23 cellular contexts compared by ENCODE assay signal in genomic region chrX:15939737-15940136, GRCh38.
DNase-seq lines count a peak whose midpoint lies in the region; ATAC-seq and TF ChIP-seq lines count a peak whose summit lies in the region.
"Had no signal": no experiment of that assay in that cellular context is flagged by ENCODE, and none has a peak within 500 bp of the region (broad histone marks: within the 10 kb centered on the region; RNA-seq: fewer than 3 reads in every experiment).

No MANE protein-coding gene starts in this region.

- H3K27ac ChIP-seq in naive thymus-derived CD4-positive, alpha-beta T cell (ENCODE audit: low read depth, low read length), result no peak overlapping the region
- H3K27ac ChIP-seq: body of pancreas, colonic mucosa, left ventricle myocardium inferior had no signal

- no peaks in the 10 kb centered on the region for H3K9me3 ChIP-seq in naive thymus-derived CD4-positive, alpha-beta T cell (ENCODE audit: control insufficient read depth in 2 of 3, low read length in 3 of 3)
- H3K9me3 ChIP-seq: body of pancreas, colonic mucosa, left ventricle myocardium inferior, mucosa of descending colon had no signal

- peaks cover 0 to 7% (median 5%) of the 10 kb centered on the region in 5 donors for H3K27me3 Mint-ChIP-seq in naive thymus-derived CD4-positive, alpha-beta T cell
- no peaks in the 10 kb centered on the region for H3K27me3 Mint-ChIP-seq in nephron progenitor cell (ENCODE audit: low read depth, poor library complexity)

- H3K4me3 Mint-ChIP-seq in naive thymus-derived CD4-positive, alpha-beta T cell, result no peak overlapping the region
- no peak overlapping the region for H3K4me3 Mint-ChIP-seq in nephron progenitor cell
- H3K4me3 Mint-ChIP-seq: activated CD8-positive, alpha-beta T cell treated with anti-CD3 and anti-CD28 coated beads for 36 hours; CD8-positive, alpha-beta memory T cell; immature natural killer cell had no signal

- H3K4me3 ChIP-seq in naive thymus-derived CD4-positive, alpha-beta T cell (ENCODE audit: low read length), result no peak overlapping the region
- H3K4me3 ChIP-seq: body of pancreas, colonic mucosa, heart left ventricle, left ventricle myocardium inferior, mucosa of descending colon had no signal

- in situ Hi-C loops in GM13976 (cut with MboI; ENCODE audit: low sequenced_read_pairs, unreplicated experiment), result no loop called here

- no peaks in the 10 kb centered on the region for H3K4me1 Mint-ChIP-seq in naive thymus-derived CD4-positive, alpha-beta T cell
- peaks cover 11% of the 10 kb centered on the region for H3K4me1 Mint-ChIP-seq in nephron progenitor cell
- H3K4me1 Mint-ChIP-seq: CD8-positive, alpha-beta memory T cell; immature natural killer cell had no signal

- H3K36me3 Mint-ChIP-seq in naive thymus-derived CD4-positive, alpha-beta T cell, result peaks cover 0 to 4% (median 0%) of the 10 kb centered on the region in 5 donors
- no peaks in the 10 kb centered on the region for H3K36me3 Mint-ChIP-seq in nephron progenitor cell (ENCODE audit: low read depth)
- H3K36me3 Mint-ChIP-seq: activated naive CD4-positive, alpha-beta T cell treated with anti-CD3 and anti-CD28 coated beads, Interleukin-2, amount 50 U/mL, for 72 hours; CD8-positive, alpha-beta memory T cell; immature natural killer cell had no signal

- ATAC-seq in GM21529 (IDR thresholded peaks at IDR 0.05; ENCODE audit: unreplicated experiment) (peak; percentile 63), HG02973 (IDR thresholded peaks at IDR 0.05; ENCODE audit: unreplicated experiment) (no peak), HG03442 (IDR thresholded peaks at IDR 0.05; ENCODE audit: unreplicated experiment) (no peak)
- peak; percentile 50 for ATAC-seq in naive thymus-derived CD4-positive, alpha-beta T cell
- ATAC-seq: activated CD8-positive, alpha-beta T cell treated with anti-CD3 and anti-CD28 coated beads for 36 hours; activated naive CD4-positive, alpha-beta T cell treated with anti-CD3 and anti-CD28 coated beads, Interleukin-2, amount 50 U/mL, for 72 hours; body of pancreas; heart left ventricle; mucosa of descending colon; SK-N-SH treated with all-trans-retinoic acid at 6 μM for 48 hours had no signal

- H3K4me1 ChIP-seq in naive thymus-derived CD4-positive, alpha-beta T cell (ENCODE audit: control insufficient read depth in 2 of 2, insufficient read depth in 2 of 2, low read length in 2 of 2), result no peaks in the 10 kb centered on the region
- H3K4me1 ChIP-seq: body of pancreas, colonic mucosa, heart left ventricle, left ventricle myocardium inferior had no signal

- DNase-seq in GM13976 (ENCODE audit: low spot score) (peak; percentile 31), MV-4-11 (lab: John Stamatoyannopoulos, UW) (peak; percentile 78), nephron progenitor cell (no peak)
- DNase-seq in naive thymus-derived CD4-positive, alpha-beta T cell, result no peak
- DNase-seq: activated CD8-positive, alpha-beta T cell treated with anti-CD3 and anti-CD28 coated beads for 36 hours; activated T-cell treated with anti-CD3 and anti-CD28 coated beads, Interleukin-2, amount 50 U/mL, for 48 hours; body of pancreas; CD8-positive, alpha-beta memory T cell; colonic mucosa; heart left ventricle; immature natural killer cell; left ventricle myocardium inferior; mucosa of descending colon; NCI-H748 treated with DMSO at 0.1 percent for 48 hours; occipital lobe; retina; stimulated activated CD4-positive, alpha-beta T cell treated with anti-CD3 and anti-CD28 coated beads, Interleukin-12 subunit alpha, Interleukin-12 subunit beta, amount 100 ng/mL, for 4 hours; T-helper 9 cell had no signal

- POLR2A ChIA-PET in naive thymus-derived CD4-positive, alpha-beta T cell (lab: Charles Lee), result no interaction called here

- no peaks in the 10 kb centered on the region for H3K27me3 ChIP-seq in naive thymus-derived CD4-positive, alpha-beta T cell (ENCODE audit: control insufficient read depth in 2 of 2, insufficient read depth in 2 of 2, low read length in 2 of 2)
- H3K27me3 ChIP-seq: body of pancreas, colonic mucosa had no signal

- H3K36me3 ChIP-seq in naive thymus-derived CD4-positive, alpha-beta T cell (ENCODE audit: control insufficient read depth in 2 of 3, insufficient read depth in 3 of 3, low read length in 3 of 3), result no peaks in the 10 kb centered on the region
- H3K36me3 ChIP-seq: colonic mucosa, heart left ventricle, left ventricle myocardium inferior had no signal

- H3K9me3 Mint-ChIP-seq in naive thymus-derived CD4-positive, alpha-beta T cell, result peaks cover 0 to 5% (median 2%) of the 10 kb centered on the region in 11 donors
- peaks cover 3% of the 10 kb centered on the region for H3K9me3 Mint-ChIP-seq in nephron progenitor cell
- H3K9me3 Mint-ChIP-seq: activated CD8-positive, alpha-beta T cell treated with anti-CD3 and anti-CD28 coated beads for 36 hours had no signal

- CTCF ChIA-PET in naive thymus-derived CD4-positive, alpha-beta T cell (lab: Charles Lee), result no interaction called here

- intact Hi-C loops in naive thymus-derived CD4-positive, alpha-beta T cell (cut with micrococcal nuclease), result no loop called here

- TF ChIP-seq CTCF in GM13976 (IDR thresholded peaks at IDR 0.05; ENCODE audit: borderline replicate concordance, control extremely low read depth, extremely low read depth, insufficient read depth, missing control alignments), result no peak
- no peak for TF ChIP-seq CTCF in nephron progenitor cell (IDR thresholded peaks at IDR 0.05)

- no peak overlapping the region for H3K27ac Mint-ChIP-seq in naive thymus-derived CD4-positive, alpha-beta T cell
- H3K27ac Mint-ChIP-seq in nephron progenitor cell, result no peak overlapping the region
- H3K27ac Mint-ChIP-seq: activated CD8-positive, alpha-beta T cell treated with anti-CD3 and anti-CD28 coated beads for 36 hours; activated naive CD4-positive, alpha-beta T cell treated with anti-CD3 and anti-CD28 coated beads, Interleukin-2, amount 50 U/mL, for 72 hours; CD8-positive, alpha-beta memory T cell; immature natural killer cell had no signal

Comparison
In these comparisons a context has a peak if more than half of its experiments do, and no peak if none do; other contexts are left out.
1. DNase-seq: peak in GM13976 (single experiment) and MV-4-11 (single experiment); none in naive thymus-derived CD4-positive, alpha-beta T cell (0 of 9) and nephron progenitor cell (single experiment).
2. ATAC-seq: peak in GM21529 (single experiment) and naive thymus-derived CD4-positive, alpha-beta T cell (single experiment); none in HG02973 (single experiment) and HG03442 (single experiment).